In genomic region chr10:120744040-120744439, GRCh38 we compare ENCODE assay signal across 20 cellular contexts.
"Had no signal": no experiment of that assay in that cellular context is flagged by ENCODE, and none has a peak within 500 bp of the region (broad histone marks: within the 10 kb centered on the region; RNA-seq: fewer than 3 reads in every experiment).

No MANE protein-coding gene starts in this region.

- H3K27ac ChIP-seq: epithelial cell of prostate, gastrocnemius medialis, lower lobe of right lung, ovary, right lobe of liver, thoracic aorta, tibial nerve, upper lobe of left lung had no signal

- H3K4me3 ChIP-seq: gastrocnemius medialis, lower lobe of right lung, ovary, right lobe of liver, thoracic aorta, tibial nerve, upper lobe of left lung had no signal

- DNase-seq: effector CD8-positive, alpha-beta T cell; endodermal cell; foreskin fibroblast; gastrocnemius medialis; head of caudate nucleus; left ventricle myocardium superior; lower lobe of right lung; naive thymus-derived CD8-positive, alpha-beta T cell; nephron progenitor cell; nucleus accumbens; ovary; right lobe of liver; small intestine; stimulated activated CD4-positive, alpha-beta T cell treated with anti-CD3 and anti-CD28 coated beads, Interleukin-15, amount 100 ng/mL, for 24 hours; stimulated activated CD4-positive, alpha-beta T cell treated with anti-CD3 and anti-CD28 coated beads, Interleukin-2, amount 100 ng/mL, for 48 hours; stimulated activated naive B cell treated with anti-CD40 and anti-IgM and Interleukin-4, amounts not matched to agents 10 μg/mL and 1 μg/mL and 100 μg/mL, for 72 hours; upper lobe of left lung had no signal
